ENCODE assay signal across 20 cellular contexts in genomic region chr4:73692284-73692683, GRCh38. TPM values are rescaled to one million over a fixed set of nuclear protein-coding genes. Genes with fewer than 3 reads are reported as not detected.
DNase-seq lines count a peak whose midpoint lies in the region; ATAC-seq, FAIRE-seq and TF ChIP-seq lines count a peak whose summit lies in the region.
"Had no signal": no experiment of that assay in that cellular context is flagged by ENCODE, and none has a peak within 500 bp of the region (broad histone marks: within the 10 kb centered on the region; RNA-seq: fewer than 3 reads in every experiment).

No MANE protein-coding gene starts in this region.

- no peak for ATAC-seq in HG03039 (IDR thresholded peaks at IDR 0.05; ENCODE audit: unreplicated experiment)
- ATAC-seq in stimulated activated effector memory CD8-positive, alpha-beta T cell treated with anti-CD3 and anti-CD28 coated beads, Interleukin-12 subunit alpha, Interleukin-12 subunit beta, amount 100 ng/mL, for 72 hours, result no peak
- ATAC-seq: HepG2 had no signal

- peaks cover 2% of the 10 kb centered on the region for H3K27me3 Mint-ChIP-seq in mesothelial cell of epicardium (ENCODE audit: low read depth)

- H3K36me3 ChIP-seq in keratinocyte (ENCODE audit: control insufficient read depth in 2 of 2, extremely low read depth in 1 of 2, insufficient read depth in 2 of 2, low read length in 2 of 2) (no peaks in the 10 kb centered on the region), H7 (replicated peaks; ENCODE audit: control insufficient read depth, insufficient read depth, low read length) (no peaks in the 10 kb centered on the region)

- H3K4me3 Mint-ChIP-seq in mesothelial cell of epicardium, result no peak overlapping the region
- no peak overlapping the region for H3K4me3 Mint-ChIP-seq in stimulated activated effector memory CD8-positive, alpha-beta T cell treated with anti-CD3 and anti-CD28 coated beads, Interleukin-12 subunit alpha, Interleukin-12 subunit beta, amount 100 ng/mL, for 72 hours
- H3K4me3 Mint-ChIP-seq: T-helper 1 cell treated with Interleukin-12 subunit alpha and Interleukin-12 subunit beta and Interleukin-4 antibody, amounts not matched to agents 30 μg/mL and 1 μg/mL, for 36 hours had no signal

- H3K9me1 ChIP-seq in keratinocyte (ENCODE audit: control insufficient read depth, extremely low read depth, insufficient read depth, low read length), result no peaks in the 10 kb centered on the region

- H3K79me2 ChIP-seq in keratinocyte (ENCODE audit: control insufficient read depth, insufficient read depth, low read length), result no peaks in the 10 kb centered on the region

- H3K4me2 ChIP-seq in keratinocyte (ENCODE audit: control insufficient read depth, extremely low read depth, insufficient read depth, low read depth, low read length), result no peak overlapping the region
- H3K4me2 ChIP-seq: KMS-11 had no signal

- H3K27me3 ChIP-seq in keratinocyte (ENCODE audit: control insufficient read depth, extremely low read depth, insufficient read depth, low read length) (no peaks in the 10 kb centered on the region), H7 (ENCODE audit: control insufficient read depth, insufficient read depth, low read length) (no peaks in the 10 kb centered on the region)

- no peak overlapping the region for H3K27ac Mint-ChIP-seq in mesothelial cell of epicardium
- no peak overlapping the region for H3K27ac Mint-ChIP-seq in stimulated activated effector memory CD8-positive, alpha-beta T cell treated with anti-CD3 and anti-CD28 coated beads, Interleukin-12 subunit alpha, Interleukin-12 subunit beta, amount 100 ng/mL, for 72 hours
- H3K27ac Mint-ChIP-seq: T-helper 1 cell treated with Interleukin-12 subunit alpha and Interleukin-12 subunit beta and Interleukin-4 antibody, amounts not matched to agents 30 μg/mL and 1 μg/mL, for 36 hours had no signal

- H3K9ac ChIP-seq in keratinocyte (ENCODE audit: control insufficient read depth, extremely low read depth, insufficient read depth, low read length), result no peak overlapping the region
- H3K9ac ChIP-seq: KMS-11 had no signal

- H3K27ac ChIP-seq in VCaP (peak overlapping the region; percentile 84), keratinocyte (ENCODE audit: control insufficient read depth, insufficient read depth, low read length) (no peak overlapping the region)
- H3K27ac ChIP-seq: KMS-11 had no signal

- peaks cover 8% of the 10 kb centered on the region for H3K9me3 Mint-ChIP-seq in mesothelial cell of epicardium
- peaks cover 10% of the 10 kb centered on the region for H3K9me3 Mint-ChIP-seq in stimulated activated effector memory CD8-positive, alpha-beta T cell treated with anti-CD3 and anti-CD28 coated beads, Interleukin-12 subunit alpha, Interleukin-12 subunit beta, amount 100 ng/mL, for 72 hours
- H3K9me3 Mint-ChIP-seq: T-helper 1 cell treated with Interleukin-12 subunit alpha and Interleukin-12 subunit beta and Interleukin-4 antibody, amounts not matched to agents 30 μg/mL and 1 μg/mL, for 36 hours had no signal

- H2AFZ ChIP-seq in keratinocyte (ENCODE audit: control insufficient read depth, low read length), result peak overlapping the region; percentile 8

- no peaks in the 10 kb centered on the region for H3K9me3 ChIP-seq in keratinocyte (ENCODE audit: control insufficient read depth, low read depth, low read length)

- peaks cover 7% of the 10 kb centered on the region for H3K4me1 Mint-ChIP-seq in mesothelial cell of epicardium
- no peaks in the 10 kb centered on the region for H3K4me1 Mint-ChIP-seq in stimulated activated effector memory CD8-positive, alpha-beta T cell treated with anti-CD3 and anti-CD28 coated beads, Interleukin-12 subunit alpha, Interleukin-12 subunit beta, amount 100 ng/mL, for 72 hours

- H3K4me1 ChIP-seq in keratinocyte (ENCODE audit: control insufficient read depth, extremely low read depth, insufficient read depth, low read length), result peaks cover 11% of the 10 kb centered on the region

- H4K20me1 ChIP-seq in keratinocyte (ENCODE audit: control insufficient read depth, extremely low read depth, insufficient read depth, low read length), result no peaks in the 10 kb centered on the region

- no peak for FAIRE-seq in keratinocyte (lab: Jason Lieb, UNC)
- FAIRE-seq: GM12891, GM19239 had no signal

- TF ChIP-seq CTCF in LNCaP clone FGC (IDR thresholded peaks at IDR 0.05; ENCODE audit: control insufficient read depth, extremely low read depth, insufficient read depth) (no peak), VCaP (conservative IDR thresholded peaks at IDR 0.05) (no peak), keratinocyte (optimal IDR thresholded peaks at IDR 0.05 in 1 of 3, IDR thresholded peaks at IDR 0.05 in 1 of 3, conservative IDR thresholded peaks at IDR 0.05 in 1 of 3; ENCODE audit: extremely low read depth in 1 of 3, insufficient read depth in 2 of 3, low read length in 3 of 3) (no peak), mesothelial cell of epicardium (IDR thresholded peaks at IDR 0.05; ENCODE audit: unreplicated experiment) (no peak)

- no peaks in the 10 kb centered on the region for H3K36me3 Mint-ChIP-seq in mesothelial cell of epicardium
- H3K36me3 Mint-ChIP-seq in stimulated activated effector memory CD8-positive, alpha-beta T cell treated with anti-CD3 and anti-CD28 coated beads, Interleukin-12 subunit alpha, Interleukin-12 subunit beta, amount 100 ng/mL, for 72 hours, result no peaks in the 10 kb centered on the region

- dilution Hi-C loops in keratinocyte (cut with MboI; ENCODE audit: extremely low pct_ligation_motif_present, low sequenced_read_pairs), result no loop called here

- H3K4me3 ChIP-seq in LNCaP clone FGC (ENCODE audit: low read depth, low read length) (no peak overlapping the region), keratinocyte (ENCODE audit: control insufficient read depth in 2 of 3, extremely low read depth in 1 of 3, insufficient read depth in 2 of 3, low read depth in 1 of 3, low read length in 3 of 3) (no peak overlapping the region), H7 (ENCODE audit: insufficient read depth, low read depth, low read length) (no peak overlapping the region)

- peak; percentile 39 for DNase-seq in ELR (ENCODE audit: low read depth)
- peak; percentile 94 for DNase-seq in LNCaP clone FGC (ENCODE audit: low read depth)
- no peak for DNase-seq in keratinocyte (ENCODE audit: low read depth, low spot score)
- no peak for DNase-seq in mesothelial cell of epicardium (ENCODE audit: low spot score in 2 of 2, unreplicated experiment in 2 of 2)
- DNase-seq in H7, result no peak
- no peak for DNase-seq in stimulated activated effector memory CD8-positive, alpha-beta T cell treated with anti-CD3 and anti-CD28 coated beads, Interleukin-12 subunit alpha, Interleukin-12 subunit beta, amount 100 ng/mL, for 72 hours (ENCODE audit: low spot score in 2 of 2)
- DNase-seq: EL, GOT3, NCI-H1092, NCI-H146, NCI-H2081 treated with DMSO at 0.1 percent for 48 hours, OCI-M1, RPMI8226 had no signal

RNA-seq across cellular contexts. Expression of gene CXCL8, which starts 48.1 kb away (rescaled TPM):
- 2.7 to 65.4 TPM (median 23.4 TPM) in 3 replicates for polyA plus RNA-seq in keratinocyte
- polyA plus RNA-seq in keratinocyte (2011; ENCODE audit: low read depth), result 5.1 TPM
- polyA plus RNA-seq in keratinocyte (2011; cell fraction: cytosol; rRNA removed), result 7.6 and 11.8 TPM in 2 replicates
- polyA plus RNA-seq in keratinocyte (2011; cell fraction: nucleus; rRNA removed), result 56.0 and 72.0 TPM in 2 replicates
- 3.7 and 8.9 TPM in 2 replicates for polyA plus RNA-seq in keratinocyte (2012; ENCODE audit: low replicate concordance)
- polyA minus RNA-seq in keratinocyte, result 4.8 to 21.1 TPM (median 11.8 TPM) in 3 replicates
- polyA minus RNA-seq in keratinocyte (2011; cell fraction: cytosol; rRNA and poly(A)+ RNA removed), result 2.3 TPM
- 29.4 and 69.4 TPM in 2 replicates for polyA minus RNA-seq in keratinocyte (2011; cell fraction: nucleus; rRNA and poly(A)+ RNA removed)
- total RNA-seq in mesothelial cell of epicardium, result 8.8 to 9.5 TPM (median 8.9 TPM) in 3 replicates
- total RNA-seq in H7 (2014; rRNA removed; shearing (Covaris generic)), result not detected in 2 replicates

Comparison
In these comparisons a context has a peak if more than half of its experiments do, and no peak if none do; other contexts are left out.
1. DNase-seq: peak in ELR (single experiment) and LNCaP clone FGC (single experiment); none in keratinocyte (single experiment), mesothelial cell of epicardium (0 of 2), H7 (single experiment) and stimulated activated effector memory CD8-positive, alpha-beta T cell treated with anti-CD3 and anti-CD28 coated beads, Interleukin-12 subunit alpha, Interleukin-12 subunit beta, amount 100 ng/mL, for 72 hours (0 of 2).